ENCODE assay signal across 1 cellular context in genomic region chr7:99559276-99559915, GRCh38.
TF ChIP-seq lines count a peak whose summit lies in the region.

No MANE protein-coding gene starts in this region.

TF ChIP-seq in H1, 55 proteins besides CTCF, POLR2A, EP300 and RAD21:
- no peak for TF ChIP-seq POU5F1 (IDR thresholded peaks at IDR 0.05; ENCODE audit: low read depth, low read length)
- TF ChIP-seq ATF2 (IDR thresholded peaks at IDR 0.05; ENCODE audit: low read length), result no peak
- no peak for TF ChIP-seq YY1 (IDR thresholded peaks at IDR 0.05; ENCODE audit: low read depth, low read length)
- no peak for TF ChIP-seq NANOG (IDR thresholded peaks at IDR 0.05; ENCODE audit: insufficient read depth, low read depth, low read length, poor library complexity, severe bottlenecking)
- TF ChIP-seq RBBP5 (IDR thresholded peaks at IDR 0.05; ENCODE audit: borderline replicate concordance, low read depth, low read length), result no peak
- TF ChIP-seq KDM1A (IDR thresholded peaks at IDR 0.05; ENCODE audit: borderline replicate concordance, low read length), result peak; percentile 72
- TF ChIP-seq TEAD4 (IDR thresholded peaks at IDR 0.05; ENCODE audit: low read depth, low read length), result no peak
- no peak for TF ChIP-seq GTF2F1 (IDR thresholded peaks at IDR 0.05; ENCODE audit: borderline replicate concordance, low read depth, low read length)
